In genomic region chr15:75661041-75661778, GRCh38 we compare ENCODE assay signal across 8 cellular contexts.
DNase-seq lines count a peak whose midpoint lies in the region; ATAC-seq and TF ChIP-seq lines count a peak whose summit lies in the region.

No MANE protein-coding gene starts in this region.

- H3K9me3 Mint-ChIP-seq in stimulated activated memory B cell treated with anti-CD40 and anti-IgM and Interleukin-4, amounts not matched to agents 10 μg/mL and 1 μg/mL and 100 μg/mL, for 72 hours, result no peaks in the 10 kb centered on the region

- TF ChIP-seq CTCF in HFF-Myc (IDR thresholded peaks at IDR 0.05; ENCODE audit: low read depth, low read length, missing control alignments) (no peak), cardiac fibroblast (IDR thresholded peaks at IDR 0.05; ENCODE audit: low read depth, low read length) (no peak)

- peak; percentile 72 for DNase-seq in HFF-Myc (ENCODE audit: extremely low read depth, low read depth)
- peak; percentile 91 to 97 for DNase-seq in cardiac fibroblast (ENCODE audit: low read depth in 2 of 2)
- DNase-seq in kidney glomerular epithelial cell (lab: John Stamatoyannopoulos, UW), result peak; percentile 82
- peak; percentile 93 for DNase-seq in stromal cell of bone marrow (ENCODE audit: low read depth)
- no peak for DNase-seq in COR-L47 (lab: John Stamatoyannopoulos, UW)
- no peak for DNase-seq in germinal center (ENCODE audit: low spot score)

- H3K4me3 Mint-ChIP-seq in stimulated activated memory B cell treated with anti-CD40 and anti-IgM and Interleukin-4, amounts not matched to agents 10 μg/mL and 1 μg/mL and 100 μg/mL, for 72 hours, result no peak overlapping the region

- H3K4me3 ChIP-seq in HFF-Myc (replicated peaks; ENCODE audit: low read depth, low read length) (no peak overlapping the region), cardiac fibroblast (replicated peaks in 1 of 2; ENCODE audit: low read depth in 2 of 2, low read length in 2 of 2) (no peak overlapping the region)

- ATAC-seq in HG03469 (IDR thresholded peaks at IDR 0.05; ENCODE audit: unreplicated experiment), result no peak
- no peak for ATAC-seq in stimulated activated memory B cell treated with anti-CD40 and anti-IgM and Interleukin-4, amounts not matched to agents 10 μg/mL and 1 μg/mL and 100 μg/mL, for 72 hours

- no peaks in the 10 kb centered on the region for H3K36me3 Mint-ChIP-seq in stimulated activated memory B cell treated with anti-CD40 and anti-IgM and Interleukin-4, amounts not matched to agents 10 μg/mL and 1 μg/mL and 100 μg/mL, for 72 hours

- no peaks in the 10 kb centered on the region for H3K4me1 Mint-ChIP-seq in stimulated activated memory B cell treated with anti-CD40 and anti-IgM and Interleukin-4, amounts not matched to agents 10 μg/mL and 1 μg/mL and 100 μg/mL, for 72 hours

- H3K27me3 Mint-ChIP-seq in stimulated activated memory B cell treated with anti-CD40 and anti-IgM and Interleukin-4, amounts not matched to agents 10 μg/mL and 1 μg/mL and 100 μg/mL, for 72 hours, result peaks cover 9% of the 10 kb centered on the region

- H3K27ac Mint-ChIP-seq in stimulated activated memory B cell treated with anti-CD40 and anti-IgM and Interleukin-4, amounts not matched to agents 10 μg/mL and 1 μg/mL and 100 μg/mL, for 72 hours, result no peak overlapping the region

Comparison
In these comparisons a context has a peak if more than half of its experiments do, and no peak if none do; other contexts are left out.
1. DNase-seq: peak in HFF-Myc (single experiment), cardiac fibroblast (2 of 2), kidney glomerular epithelial cell (single experiment) and stromal cell of bone marrow (single experiment); none in COR-L47 (single experiment) and germinal center (single experiment).